Comparison of ENCODE assay signal across 16 cellular contexts in genomic region chr13:20796791-20797513, GRCh38. TPM values are rescaled to one million over a fixed set of nuclear protein-coding genes. Genes with fewer than 3 reads are reported as not detected.
DNase-seq lines count a peak whose midpoint lies in the region; ATAC-seq and TF ChIP-seq lines count a peak whose summit lies in the region.
"Had no signal": no experiment of that assay in that cellular context is flagged by ENCODE, and none has a peak within 500 bp of the region (broad histone marks: within the 10 kb centered on the region; RNA-seq: fewer than 3 reads in every experiment).

No MANE protein-coding gene starts in this region.

- H3K36me3 ChIP-seq in CD4-positive, CD25-positive, alpha-beta regulatory T cell (ENCODE audit: control insufficient read depth, insufficient read depth, low read length) = peaks cover 56% of the 10 kb centered on the region
- H3K36me3 ChIP-seq in tibial nerve = peaks cover 0 to 55% (median 13%) of the 10 kb centered on the region in 3 donors

- 66 to 67% methylated on average over 5 of the region's 5 CpGs for WGBS in tibial nerve, 2 donors

- peak in 1 of 3 donors; percentile 11 for DNase-seq in CD4-positive, CD25-positive, alpha-beta regulatory T cell
- DNase-seq in Kasumi-1 (lab: John Stamatoyannopoulos, UW) = peak; percentile 2 to 26
- DNase-seq in choroid plexus epithelial cell (ENCODE audit: low read depth) = peak; percentile 26
- no peak for DNase-seq in neural crest cell (ENCODE audit: low read depth, low spot score)
- DNase-seq in tibial nerve (ENCODE audit: low spot score in 2 of 2) = no peak
- DNase-seq: activated CD4-positive, alpha-beta T cell treated with anti-CD3 and anti-CD28 coated beads, Interleukin-2, amount 10 ng/mL, durations not matched to agents 7 days and 5 days; hippocampal formation; Karpas-422; midbrain; NCI-H446 treated with DMSO at 0.1 percent for 48 hours; sigmoid colon; SJCRH30 had no signal

- no peaks in the 10 kb centered on the region for H3K9me3 ChIP-seq in CD4-positive, CD25-positive, alpha-beta regulatory T cell (ENCODE audit: control insufficient read depth in 2 of 2, low read length in 2 of 2)
- no peaks in the 10 kb centered on the region for H3K9me3 ChIP-seq in tibial nerve
- H3K9me3 ChIP-seq: sigmoid colon, SJCRH30 had no signal

- no peaks in the 10 kb centered on the region for H3K27me3 ChIP-seq in CD4-positive, CD25-positive, alpha-beta regulatory T cell (ENCODE audit: control insufficient read depth, insufficient read depth, low read length)
- H3K27me3 ChIP-seq in tibial nerve = no peaks in the 10 kb centered on the region
- H3K27me3 ChIP-seq: sigmoid colon, SJCRH30 had no signal

- TF ChIP-seq CTCF in choroid plexus epithelial cell (conservative IDR thresholded peaks at IDR 0.05; ENCODE audit: low read depth, low read length) (no peak), neural crest cell (conservative IDR thresholded peaks at IDR 0.05) (no peak), tibial nerve (IDR thresholded peaks at IDR 0.05) (no peak)

- no peak overlapping the region for H3K4me3 ChIP-seq in CD4-positive, CD25-positive, alpha-beta regulatory T cell (ENCODE audit: low read depth, low read length)
- H3K4me3 ChIP-seq in choroid plexus epithelial cell (ENCODE audit: low read depth, low read length) = no peak overlapping the region
- no peak overlapping the region for H3K4me3 ChIP-seq in tibial nerve
- H3K4me3 ChIP-seq: GM12878, sigmoid colon, SJCRH30 had no signal

- peaks cover 10 to 15% (median 13%) of the 10 kb centered on the region in 4 donors for H3K4me1 Mint-ChIP-seq in CD4-positive, CD25-positive, alpha-beta regulatory T cell
- H3K4me1 Mint-ChIP-seq in neural crest cell = peaks cover 4% of the 10 kb centered on the region

- no peak overlapping the region for H3K4me3 Mint-ChIP-seq in CD4-positive, CD25-positive, alpha-beta regulatory T cell
- H3K4me3 Mint-ChIP-seq in neural crest cell = no peak overlapping the region
- H3K4me3 Mint-ChIP-seq: activated CD4-positive, alpha-beta T cell treated with anti-CD3 and anti-CD28 coated beads, Interleukin-2, amount 10 ng/mL, durations not matched to agents 7 days and 5 days had no signal

- no peak overlapping the region for H3K27ac ChIP-seq in CD4-positive, CD25-positive, alpha-beta regulatory T cell (ENCODE audit: insufficient read depth, low read length, poor library complexity, severe bottlenecking)
- H3K27ac ChIP-seq in tibial nerve = no peak overlapping the region
- H3K27ac ChIP-seq: sigmoid colon, SJCRH30 had no signal

- no peak for ATAC-seq in CD4-positive, CD25-positive, alpha-beta regulatory T cell (ENCODE audit: low read depth in 2 of 2)
- no peak for ATAC-seq in HG02763 (IDR thresholded peaks at IDR 0.05; ENCODE audit: unreplicated experiment)
- no peak for ATAC-seq in HG03460 (IDR thresholded peaks at IDR 0.05; ENCODE audit: unreplicated experiment)
- ATAC-seq in GM21619 (IDR thresholded peaks at IDR 0.05; ENCODE audit: unreplicated experiment) = no peak
- ATAC-seq: GM12878 had no signal

- H3K36me3 Mint-ChIP-seq in CD4-positive, CD25-positive, alpha-beta regulatory T cell = peaks cover 41% of the 10 kb centered on the region
- H3K36me3 Mint-ChIP-seq in neural crest cell (ENCODE audit: low read depth) = peaks cover 9% of the 10 kb centered on the region

- H3K4me1 ChIP-seq in CD4-positive, CD25-positive, alpha-beta regulatory T cell (ENCODE audit: control insufficient read depth, insufficient read depth, low read length, poor library complexity, severe bottlenecking) = no peaks in the 10 kb centered on the region
- H3K4me1 ChIP-seq in tibial nerve = peaks cover 0 to 6% (median 2%) of the 10 kb centered on the region in 4 donors
- H3K4me1 ChIP-seq: SJCRH30 had no signal

- TF ChIP-seq POLR2A in tibial nerve (IDR thresholded peaks at IDR 0.05) = no peak

- H3K27me3 Mint-ChIP-seq in CD4-positive, CD25-positive, alpha-beta regulatory T cell = no peaks in the 10 kb centered on the region
- no peaks in the 10 kb centered on the region for H3K27me3 Mint-ChIP-seq in neural crest cell (ENCODE audit: low read depth)
- H3K27me3 Mint-ChIP-seq: activated CD4-positive, alpha-beta T cell treated with anti-CD3 and anti-CD28 coated beads, Interleukin-2, amount 10 ng/mL, durations not matched to agents 7 days and 5 days had no signal

- TF ChIP-seq EP300 in tibial nerve (IDR thresholded peaks at IDR 0.05) = no peak

- no peaks in the 10 kb centered on the region for H3K9me3 Mint-ChIP-seq in CD4-positive, CD25-positive, alpha-beta regulatory T cell
- no peaks in the 10 kb centered on the region for H3K9me3 Mint-ChIP-seq in neural crest cell
- H3K9me3 Mint-ChIP-seq: activated CD4-positive, alpha-beta T cell treated with anti-CD3 and anti-CD28 coated beads, Interleukin-2, amount 10 ng/mL, durations not matched to agents 7 days and 5 days had no signal

- H3K27ac Mint-ChIP-seq in CD4-positive, CD25-positive, alpha-beta regulatory T cell = peak overlapping the region in 2 of 3 donors; percentile 65 to 80
- peak overlapping the region; percentile 13 for H3K27ac Mint-ChIP-seq in neural crest cell (ENCODE audit: unreplicated experiment)
- H3K27ac Mint-ChIP-seq: activated CD4-positive, alpha-beta T cell treated with anti-CD3 and anti-CD28 coated beads, Interleukin-2, amount 10 ng/mL, durations not matched to agents 7 days and 5 days had no signal

RNA-seq across cellular contexts. Expression of gene EEF1AKMT1, which starts 23.2 kb away (rescaled TPM):
- total RNA-seq in CD4-positive, CD25-positive, alpha-beta regulatory T cell = 3.0 TPM
- 10 to 100 TPM; 10.6 to 22.4 (median 17.1) TPM for polyA plus RNA-seq in CD4-positive, CD25-positive, alpha-beta regulatory T cell
- total RNA-seq in neural crest cell (14.4 and 14.8 TPM in 2 replicates), tibial nerve (10 to 100 TPM in 3 of 4 donors, 1 to 10 TPM in 1; 8.2 to 23.7 (median 18.5) TPM)

Comparison
In these comparisons a context has a peak if more than half of its experiments do, and no peak if none do; other contexts are left out.
1. DNase-seq: peak in Kasumi-1 (2 of 2) and choroid plexus epithelial cell (single experiment); none in neural crest cell (single experiment) and tibial nerve (0 of 2).